ENCODE assay signal across 8 cellular contexts in genomic region chr5:73215891-73216610, GRCh38. TPM values are rescaled to one million over a fixed set of nuclear protein-coding genes. Genes with fewer than 3 reads are reported as not detected.
DNase-seq lines count a peak whose midpoint lies in the region; ATAC-seq and TF ChIP-seq lines count a peak whose summit lies in the region.

No MANE protein-coding gene starts in this region.

- CTCF ChIA-PET in AG04449 (lab: Yijun Ruan, JAX) = interaction anchor here (0.6 to 6.9 kb wide), 122 partner anchors 9 to 326 kb away, joined by 3 to 193 read pairs (median 5); partner anchors contain the start of genes BTF3, FCHO2, FOXD1 and TMEM171

- peaks cover 2 to 9% of the 10 kb centered on the region in 2 donors for H3K36me3 Mint-ChIP-seq in activated naive CD4-positive, alpha-beta T cell treated with anti-CD3 and anti-CD28 coated beads, Interleukin-2, amount 50 U/mL, for 72 hours

- H3K27ac ChIP-seq in ovary (no peak overlapping the region), tibial artery (peak overlapping the region; percentile 8 to 21)

- peak; percentile 81 for ATAC-seq in GM19035 (IDR thresholded peaks at IDR 0.05; ENCODE audit: unreplicated experiment)
- ATAC-seq in activated naive CD4-positive, alpha-beta T cell treated with anti-CD3 and anti-CD28 coated beads, Interleukin-2, amount 50 U/mL, for 72 hours = peak; percentile 80 to 90

- TF ChIP-seq POLR2A in ovary (IDR thresholded peaks at IDR 0.05) = no peak

- H3K4me3 ChIP-seq in AG04449 (ENCODE audit: low read depth, low read length) (peak overlapping the region; percentile 59), ovary (peak overlapping the region; percentile 43), tibial artery (peak overlapping the region; percentile 37 to 56)

- DNase-seq in AG04449 (ENCODE audit: low read depth, low spot score) (no peak), HUDEP-2 (lab: John Stamatoyannopoulos, UW; ENCODE audit: unreplicated experiment in 76 of 76) (peak in 66 of 76 experiments; percentile 6 to 77 (median 52)), SHP77 (lab: John Stamatoyannopoulos, UW) (peak; percentile 65 to 75), head of caudate nucleus (peak in 41 of 42 donors; percentile 25 to 86 (median 67)), ovary (peak; percentile 70 to 83 (median 78)), tibial artery (peak; percentile 76 to 80)
- peak in 1 of 2 donors; percentile 75 for DNase-seq in activated naive CD4-positive, alpha-beta T cell treated with anti-CD3 and anti-CD28 coated beads, Interleukin-2, amount 50 U/mL, for 72 hours (ENCODE audit: low spot score in 2 of 2)

- H3K36me3 ChIP-seq in ovary = no peaks in the 10 kb centered on the region
- no peaks in the 10 kb centered on the region for H3K36me3 ChIP-seq in tibial artery

- H3K9me3 ChIP-seq in ovary = no peaks in the 10 kb centered on the region
- no peaks in the 10 kb centered on the region for H3K9me3 ChIP-seq in tibial artery

- no peaks in the 10 kb centered on the region for H3K9me3 Mint-ChIP-seq in activated naive CD4-positive, alpha-beta T cell treated with anti-CD3 and anti-CD28 coated beads, Interleukin-2, amount 50 U/mL, for 72 hours

- 1 to 2% (median 1%) methylated on average over 57 to 67 of the region's 67 CpGs for WGBS in ovary, 3 donors

- H3K27me3 ChIP-seq in ovary = no peaks in the 10 kb centered on the region
- H3K27me3 ChIP-seq in tibial artery = peaks cover 0 to 48% of the 10 kb centered on the region in 2 donors

- H3K27ac Mint-ChIP-seq in activated naive CD4-positive, alpha-beta T cell treated with anti-CD3 and anti-CD28 coated beads, Interleukin-2, amount 50 U/mL, for 72 hours = no peak overlapping the region

- TF ChIP-seq CTCF in AG04449 (IDR thresholded peaks at IDR 0.05; ENCODE audit: insufficient read depth, low read length, missing control alignments) = peak; percentile 92
- TF ChIP-seq CTCF in ovary (IDR thresholded peaks at IDR 0.05) = peak; percentile 67 to 84 (median 76)
- TF ChIP-seq CTCF in tibial artery (IDR thresholded peaks at IDR 0.05) = peak; percentile 84 to 86

- no peak for TF ChIP-seq EP300 in ovary (IDR thresholded peaks at IDR 0.05)

- POLR2A ChIA-PET in AG04449 (lab: Yijun Ruan, JAX) = interaction anchor here (0.6 to 2.2 kb wide), 10 partner anchors 13 to 235 kb away, joined by 3 to 13 read pairs (median 4); partner anchors contain the start of gene FOXD1

- H3K4me1 ChIP-seq in ovary (ENCODE audit: insufficient read depth) (no peaks in the 10 kb centered on the region), tibial artery (peaks cover 0 to 15% (median 9%) of the 10 kb centered on the region in 4 donors)

- intact Hi-C loops in head of caudate nucleus (cut with DNase I) (loop anchor here (5.0 kb wide), 1 partner anchor 236 kb away; no protein-coding TSS in a partner anchor), ovary (cut with DNase I) (no loop called here), tibial artery (cut with DNase I; ENCODE audit: low total_unique reads) (loop anchor here (5.0 kb wide), 1 partner anchor 236 kb away; no protein-coding TSS in a partner anchor)

RNA-seq across cellular contexts. Expression of gene TMEM174, which starts 43.1 kb away (rescaled TPM):
- total RNA-seq in activated naive CD4-positive, alpha-beta T cell treated with anti-CD3 and anti-CD28 coated beads, Interleukin-2, amount 50 U/mL, for 72 hours = not detected
- total RNA-seq in ovary = not detected
- polyA plus RNA-seq in ovary = not detected

Comparison
In these comparisons a context has a peak if more than half of its experiments do, and no peak if none do; other contexts are left out.
1. H3K27ac ChIP-seq: peak in tibial artery (2 of 2); none in ovary (0 of 2).
2. intact Hi-C loops: an anchor here in head of caudate nucleus (5.0 kb wide) and tibial artery (5.0 kb wide); none called in ovary.
3. Peak in every context shown above with its lines, with median percentiles within 50 percentile points of each other: H3K4me3 ChIP-seq and CTCF ChIP-seq.